In genomic region chr5:78837836-78838235, GRCh38 we compare ENCODE assay signal across 17 cellular contexts.
A peak's percentile ranks its signal among the peaks of the same experiment; 100 is the strongest.
DNase-seq lines count a peak whose midpoint lies in the region; ATAC-seq and TF ChIP-seq lines count a peak whose summit lies in the region.
"Had no signal": no experiment of that assay in that cellular context is flagged by ENCODE, and none has a peak within 500 bp of the region (broad histone marks: within the 10 kb centered on the region; RNA-seq: fewer than 3 reads in every experiment).

No MANE protein-coding gene starts in this region.

- dilution Hi-C loops in IMR-90 (cut with HindIII; ENCODE audit: low sequenced_read_pairs, unreplicated experiment): no loop called here

- no peak for TF ChIP-seq POLR2A in IMR-90 (IDR thresholded peaks at IDR 0.05; ENCODE audit: low read depth, low read length)

- intact Hi-C loops in IMR-90 (cut with micrococcal nuclease): loop anchor here (10.0 kb wide), 1 partner anchor 47 kb away; no protein-coding TSS in a partner anchor
- intact Hi-C loops in Right ventricle myocardium inferior (cut with DNase I): loop anchor here (10.0 kb wide), 1 partner anchor 47 kb away; no protein-coding TSS in a partner anchor

- no peak overlapping the region for H2AK9ac ChIP-seq in IMR-90 (replicated peaks; ENCODE audit: low read depth, low read length, poor library complexity)

- no peaks in the 10 kb centered on the region for H3K9me1 ChIP-seq in IMR-90 (ENCODE audit: insufficient read depth, low read length)

- H3K56ac ChIP-seq in IMR-90 (ENCODE audit: extremely low read depth, insufficient read depth, low read length): no peak overlapping the region

- no peak overlapping the region for H3K27ac ChIP-seq in IMR-90 (ENCODE audit: insufficient read depth, low read length)
- H3K27ac ChIP-seq: A549 had no signal

- ATAC-seq in IMR-90 (ENCODE audit: low read depth): no peak
- no peak for ATAC-seq in Right ventricle myocardium inferior
- ATAC-seq in HG03280 (IDR thresholded peaks at IDR 0.05; ENCODE audit: unreplicated experiment): no peak
- ATAC-seq: A549 had no signal

- peaks cover 4% of the 10 kb centered on the region for H3K4me1 ChIP-seq in IMR-90 (ENCODE audit: control insufficient read depth, insufficient read depth, low read length)
- H3K4me1 ChIP-seq: A549, HAP-1 had no signal

- POLR2A ChIA-PET in IMR-90 (lab: Charles Lee; ENCODE audit: unreplicated experiment): no interaction called here

- H3K18ac ChIP-seq in IMR-90 (ENCODE audit: low read depth, low read length): no peak overlapping the region

- H4K8ac ChIP-seq in IMR-90 (ENCODE audit: low read depth in 2 of 2, low read length in 2 of 2): no peak overlapping the region

- no peak overlapping the region for H2BK5ac ChIP-seq in IMR-90 (ENCODE audit: low read depth, low read length, poor library complexity, severe bottlenecking)

- H3K4ac ChIP-seq in IMR-90 (ENCODE audit: low read depth, low read length): no peak overlapping the region

- peak; percentile 33 for DNase-seq in IMR-90
- DNase-seq in glomerular visceral epithelial cell (ENCODE audit: extremely low spot score): peak; percentile 12
- DNase-seq in kidney tubule cell (ENCODE audit: low spot score): peak; percentile 64
- peak; percentile 78 for DNase-seq in renal cortical epithelial cell (ENCODE audit: low read depth)
- DNase-seq in Right ventricle myocardium inferior (ENCODE audit: missing footprints): no peak
- DNase-seq in NCI-H2227 (lab: John Stamatoyannopoulos, UW; ENCODE audit: unreplicated experiment): no peak
- DNase-seq: 8988T; C1 segment of cervical spinal cord; Calu3; CD4-positive, alpha-beta memory T cell; COR-L47; DND-41; GOT3; HFFc6 had no signal

- H2AK5ac ChIP-seq in IMR-90 (ENCODE audit: low read depth, low read length): no peak overlapping the region

- no peak overlapping the region for H3K14ac ChIP-seq in IMR-90 (replicated peaks; ENCODE audit: low read depth, low read length)

- WGBS in IMR-90 (ENCODE audit: extremely low coverage in 2 of 2, insufficient read length in 1 of 2), 2 experiments: 77% methylated on average over 5 of the region's 5 CpGs; no CpG with 5 or more reads in 1 of the 2 experiments

- CTCF ChIA-PET in IMR-90 (lab: Yijun Ruan, JAX): no interaction called here

- H2BK120ac ChIP-seq in IMR-90 (ENCODE audit: low read depth, low read length): no peak overlapping the region

- in situ Hi-C loops in IMR-90 (cut with MboI; ENCODE audit: low sequenced_read_pairs): no loop called here

- no peaks in the 10 kb centered on the region for H3K27me3 ChIP-seq in IMR-90 (ENCODE audit: control insufficient read depth, insufficient read depth, low read length)

- no peak overlapping the region for H4K91ac ChIP-seq in IMR-90 (ENCODE audit: insufficient read depth, low read depth, low read length)

- no peak for TF ChIP-seq CTCF in IMR-90 (conservative IDR thresholded peaks at IDR 0.05; ENCODE audit: low read depth, low read length)

- H3K4me2 ChIP-seq in IMR-90 (ENCODE audit: low read depth, low read length): no peak overlapping the region
- H3K4me2 ChIP-seq: A549 had no signal

- no peaks in the 10 kb centered on the region for H3K9me3 ChIP-seq in IMR-90 (ENCODE audit: control insufficient read depth, insufficient read depth, low read length)
- H3K9me3 ChIP-seq: A549, HAP-1 had no signal

- no peak overlapping the region for H3K4me3 ChIP-seq in IMR-90 (ENCODE audit: insufficient read depth, low read depth, low read length)
- H3K4me3 ChIP-seq: A549, HAP-1 had no signal

- no TSS peak for BruUV-seq in IMR-90 (replicated peaks; lab: Mats Ljungman, UMichigan)

- TF ChIP-seq RAD21 in IMR-90 (IDR thresholded peaks at IDR 0.05; ENCODE audit: low read length): no peak

- H3K9ac ChIP-seq in IMR-90 (ENCODE audit: low read depth, low read length): no peak overlapping the region

- H2AFZ ChIP-seq in IMR-90 (replicated peaks; ENCODE audit: low read length, poor library complexity): no peak overlapping the region

- H4K5ac ChIP-seq in IMR-90 (ENCODE audit: low read depth, low read length): no peak overlapping the region

- no peak overlapping the region for H2BK20ac ChIP-seq in IMR-90 (ENCODE audit: low read depth, low read length)

- H3K23ac ChIP-seq in IMR-90 (ENCODE audit: low read depth, low read length): no peak overlapping the region

- H3K79me1 ChIP-seq in IMR-90 (ENCODE audit: low read depth in 1 of 2, low read length in 2 of 2): no peaks in the 10 kb centered on the region; a peak in 1 of 4 replicates

- no peaks in the 10 kb centered on the region for H4K20me1 ChIP-seq in IMR-90 (ENCODE audit: insufficient read depth, low read length)

- no peaks in the 10 kb centered on the region for H3K36me3 ChIP-seq in IMR-90 (ENCODE audit: control insufficient read depth, insufficient read depth, low read length)
- H3K36me3 ChIP-seq: HAP-1 had no signal

- no peak overlapping the region for H2BK15ac ChIP-seq in IMR-90 (ENCODE audit: low read depth, low read length)

TF ChIP-seq in IMR-90, 13 proteins besides CTCF, POLR2A, EP300 and RAD21:
- TF ChIP-seq MAZ (IDR thresholded peaks at IDR 0.05; ENCODE audit: borderline replicate concordance, low read depth, low read length) (no peak), SMC3 (IDR thresholded peaks at IDR 0.05; ENCODE audit: low read depth, low read length) (no peak)

Comparison
In these comparisons a context has a peak if more than half of its experiments do, and no peak if none do; other contexts are left out.
1. DNase-seq: peak in IMR-90 (single experiment), glomerular visceral epithelial cell (single experiment), kidney tubule cell (single experiment) and renal cortical epithelial cell (single experiment); none in Right ventricle myocardium inferior (single experiment) and NCI-H2227 (single experiment).